Comparison of ENCODE assay signal across 1 cellular context in genomic region chr3:101573449-101574387, GRCh38.
A peak's percentile ranks its signal among the peaks of the same experiment; 100 is the strongest.
TF ChIP-seq lines count a peak whose summit lies in the region.

Gene PCNP (plus strand): TSS chr3:101574180. CDS start chr3:101574216, 36 bp downstream.

TF ChIP-seq in WTC11, 78 proteins besides CTCF, POLR2A, EP300 and RAD21 (continued from another document and continues in another):
- TF ChIP-seq, protein P1, sequence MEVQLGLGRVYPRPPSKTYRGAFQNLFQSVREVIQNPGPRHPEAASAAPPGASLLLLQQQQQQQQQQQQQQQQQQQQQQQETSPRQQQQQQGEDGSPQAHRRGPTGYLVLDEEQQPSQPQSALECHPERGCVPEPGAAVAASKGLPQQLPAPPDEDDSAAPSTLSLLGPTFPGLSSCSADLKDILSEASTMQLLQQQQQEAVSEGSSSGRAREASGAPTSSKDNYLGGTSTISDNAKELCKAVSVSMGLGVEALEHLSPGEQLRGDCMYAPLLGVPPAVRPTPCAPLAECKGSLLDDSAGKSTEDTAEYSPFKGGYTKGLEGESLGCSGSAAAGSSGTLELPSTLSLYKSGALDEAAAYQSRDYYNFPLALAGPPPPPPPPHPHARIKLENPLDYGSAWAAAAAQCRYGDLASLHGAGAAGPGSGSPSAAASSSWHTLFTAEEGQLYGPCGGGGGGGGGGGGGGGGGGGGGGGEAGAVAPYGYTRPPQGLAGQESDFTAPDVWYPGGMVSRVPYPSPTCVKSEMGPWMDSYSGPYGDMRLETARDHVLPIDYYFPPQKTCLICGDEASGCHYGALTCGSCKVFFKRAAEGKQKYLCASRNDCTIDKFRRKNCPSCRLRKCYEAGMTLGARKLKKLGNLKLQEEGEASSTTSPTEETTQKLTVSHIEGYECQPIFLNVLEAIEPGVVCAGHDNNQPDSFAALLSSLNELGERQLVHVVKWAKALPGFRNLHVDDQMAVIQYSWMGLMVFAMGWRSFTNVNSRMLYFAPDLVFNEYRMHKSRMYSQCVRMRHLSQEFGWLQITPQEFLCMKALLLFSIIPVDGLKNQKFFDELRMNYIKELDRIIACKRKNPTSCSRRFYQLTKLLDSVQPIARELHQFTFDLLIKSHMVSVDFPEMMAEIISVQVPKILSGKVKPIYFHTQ (CRISPR knock-in tag; IDR thresholded peaks at IDR 0.05) = no peak
- TF ChIP-seq HMGA2 (CRISPR knock-in tag; IDR thresholded peaks at IDR 0.05) (no peak), AFF4 (CRISPR knock-in tag; IDR thresholded peaks at IDR 0.05; ENCODE audit: borderline replicate concordance) (no peak), CDX4 (CRISPR knock-in tag; IDR thresholded peaks at IDR 0.05; ENCODE audit: borderline replicate concordance) (no peak), ZNF425 (CRISPR knock-in tag; conservative IDR thresholded peaks at IDR 0.05) (no peak), GTF2I (CRISPR knock-in tag; conservative IDR thresholded peaks at IDR 0.05) (no peak), RELA (CRISPR knock-in tag; IDR thresholded peaks at IDR 0.05; ENCODE audit: borderline replicate concordance) (no peak; the same call in 1 of the 2 replicates), FOXJ3 (CRISPR knock-in tag; IDR thresholded peaks at IDR 0.05; ENCODE audit: borderline replicate concordance) (no peak), ZNF423 (CRISPR knock-in tag; IDR thresholded peaks at IDR 0.05) (no peak), ARID4B (CRISPR knock-in tag; IDR thresholded peaks at IDR 0.05; ENCODE audit: borderline replicate concordance) (0 out of 2 replicates have a peak, but pooled peaks have one; percentile 48), JUN (CRISPR knock-in tag; IDR thresholded peaks at IDR 0.05) (no peak), JAZF1 (CRISPR knock-in tag; IDR thresholded peaks at IDR 0.05) (no peak), ZNF317 (CRISPR knock-in tag; IDR thresholded peaks at IDR 0.05; ENCODE audit: borderline replicate concordance, low read depth) (no peak), CREB1 (CRISPR knock-in tag; IDR thresholded peaks at IDR 0.05) (0 out of 2 replicates have a peak, but pooled peaks have one; percentile 47), ZSCAN18 (CRISPR knock-in tag; IDR thresholded peaks at IDR 0.05) (no peak), ZNF396 (CRISPR knock-in tag; IDR thresholded peaks at IDR 0.05; ENCODE audit: borderline replicate concordance) (no peak), ATF1 (CRISPR knock-in tag; IDR thresholded peaks at IDR 0.05) (no peak), ZNF263 (CRISPR knock-in tag; IDR thresholded peaks at IDR 0.05; ENCODE audit: low read depth) (no peak), GABPB1 (CRISPR knock-in tag; IDR thresholded peaks at IDR 0.05) (peak; percentile 78), FOXK1 (CRISPR knock-in tag; IDR thresholded peaks at IDR 0.05) (peak; percentile 95), NR3C1 (CRISPR knock-in tag; conservative IDR thresholded peaks at IDR 0.05; ENCODE audit: low read depth) (no peak), IRF1 (CRISPR knock-in tag; IDR thresholded peaks at IDR 0.05) (no peak), ZNF671 (CRISPR knock-in tag; IDR thresholded peaks at IDR 0.05) (no peak), TCF7 (CRISPR knock-in tag; IDR thresholded peaks at IDR 0.05; ENCODE audit: low read depth) (no peak), USF1 (CRISPR knock-in tag; IDR thresholded peaks at IDR 0.05) (peak; percentile 45; the same call in 1 of the 2 replicates), SMAD4 (CRISPR knock-in tag; IDR thresholded peaks at IDR 0.05) (no peak), PRRX2 (CRISPR knock-in tag; IDR thresholded peaks at IDR 0.05) (no peak), TEAD1 (CRISPR knock-in tag; IDR thresholded peaks at IDR 0.05) (peak; percentile 92; the same call in 1 of the 2 replicates), NFE2L1 (CRISPR knock-in tag; IDR thresholded peaks at IDR 0.05) (no peak)
- TF ChIP-seq, protein P2, sequence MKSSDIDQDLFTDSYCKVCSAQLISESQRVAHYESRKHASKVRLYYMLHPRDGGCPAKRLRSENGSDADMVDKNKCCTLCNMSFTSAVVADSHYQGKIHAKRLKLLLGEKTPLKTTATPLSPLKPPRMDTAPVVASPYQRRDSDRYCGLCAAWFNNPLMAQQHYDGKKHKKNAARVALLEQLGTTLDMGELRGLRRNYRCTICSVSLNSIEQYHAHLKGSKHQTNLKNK (CRISPR knock-in tag; IDR thresholded peaks at IDR 0.05) = no peak
- TF ChIP-seq, protein P3, sequence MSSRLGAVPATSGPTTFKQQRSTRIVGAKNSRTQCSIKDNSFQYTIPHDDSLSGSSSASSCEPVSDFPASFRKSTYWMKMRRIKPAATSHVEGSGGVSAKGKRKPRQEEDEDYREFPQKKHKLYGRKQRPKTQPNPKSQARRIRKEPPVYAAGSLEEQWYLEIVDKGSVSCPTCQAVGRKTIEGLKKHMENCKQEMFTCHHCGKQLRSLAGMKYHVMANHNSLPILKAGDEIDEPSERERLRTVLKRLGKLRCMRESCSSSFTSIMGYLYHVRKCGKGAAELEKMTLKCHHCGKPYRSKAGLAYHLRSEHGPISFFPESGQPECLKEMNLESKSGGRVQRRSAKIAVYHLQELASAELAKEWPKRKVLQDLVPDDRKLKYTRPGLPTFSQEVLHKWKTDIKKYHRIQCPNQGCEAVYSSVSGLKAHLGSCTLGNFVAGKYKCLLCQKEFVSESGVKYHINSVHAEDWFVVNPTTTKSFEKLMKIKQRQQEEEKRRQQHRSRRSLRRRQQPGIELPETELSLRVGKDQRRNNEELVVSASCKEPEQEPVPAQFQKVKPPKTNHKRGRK (CRISPR knock-in tag; IDR thresholded peaks at IDR 0.05; ENCODE audit: borderline replicate concordance) = no peak
- TF ChIP-seq, protein P4, sequence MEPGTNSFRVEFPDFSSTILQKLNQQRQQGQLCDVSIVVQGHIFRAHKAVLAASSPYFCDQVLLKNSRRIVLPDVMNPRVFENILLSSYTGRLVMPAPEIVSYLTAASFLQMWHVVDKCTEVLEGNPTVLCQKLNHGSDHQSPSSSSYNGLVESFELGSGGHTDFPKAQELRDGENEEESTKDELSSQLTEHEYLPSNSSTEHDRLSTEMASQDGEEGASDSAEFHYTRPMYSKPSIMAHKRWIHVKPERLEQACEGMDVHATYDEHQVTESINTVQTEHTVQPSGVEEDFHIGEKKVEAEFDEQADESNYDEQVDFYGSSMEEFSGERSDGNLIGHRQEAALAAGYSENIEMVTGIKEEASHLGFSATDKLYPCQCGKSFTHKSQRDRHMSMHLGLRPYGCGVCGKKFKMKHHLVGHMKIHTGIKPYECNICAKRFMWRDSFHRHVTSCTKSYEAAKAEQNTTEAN (CRISPR knock-in tag; IDR thresholded peaks at IDR 0.05) = peak; percentile 33; the same call in 1 of the 2 replicates
